In the genomic region with DNA sequence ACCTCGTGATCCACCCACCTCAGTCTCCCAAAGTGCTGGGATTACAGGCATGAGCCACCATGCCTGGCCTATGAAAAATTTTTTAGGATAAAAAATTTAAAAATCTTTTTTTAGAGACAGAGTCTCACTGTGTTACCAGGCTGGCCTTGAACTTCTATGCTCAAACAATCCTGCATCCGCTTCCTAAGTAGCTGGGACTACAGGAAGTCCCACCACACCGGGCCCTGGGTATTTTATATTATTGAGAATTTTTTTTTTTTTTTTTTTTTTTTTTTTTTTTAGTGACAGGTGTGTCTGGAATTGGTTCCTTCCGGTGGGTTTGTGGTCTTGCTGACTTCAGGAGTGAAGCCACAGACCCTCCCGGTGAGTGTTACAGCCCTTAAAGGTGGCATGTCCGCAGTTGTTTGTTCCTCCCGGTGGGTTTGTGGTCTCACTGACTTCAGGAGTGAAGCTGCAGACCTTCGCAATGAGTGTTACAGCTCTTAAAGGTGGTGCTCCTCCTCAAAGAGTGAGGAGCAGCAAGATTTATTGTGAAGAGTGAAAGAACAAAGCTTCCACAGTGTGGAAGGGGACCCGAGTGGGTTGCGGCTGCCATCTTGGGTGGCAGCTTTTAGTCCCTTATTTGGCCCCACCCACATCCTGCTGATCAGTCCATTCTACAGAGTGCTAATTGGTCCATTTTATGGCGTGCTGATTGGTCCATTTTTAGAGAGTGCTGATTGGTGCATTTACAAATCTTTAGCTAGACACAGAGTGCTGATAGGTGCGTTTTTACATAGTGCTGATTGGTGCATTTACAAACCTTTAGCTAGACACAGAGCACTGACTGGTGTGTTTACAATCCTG, we compare ENCODE assay signal across 10 cellular contexts. TPM values are rescaled to one million over a fixed set of nuclear protein-coding genes. Genes with fewer than 3 reads are reported as not detected.
DNase-seq lines count a peak whose midpoint lies in the region; ATAC-seq and TF ChIP-seq lines count a peak whose summit lies in the region.
"Not testable (repeated sequence)": the region's sequence is repeated elsewhere in the genome, so short reads cannot be mapped to it uniquely, and the experiment has no call there.
"Had no signal": no experiment of that assay in that cellular context is flagged by ENCODE, and none has a peak within 500 bp of the region (broad histone marks: within the 10 kb centered on the region; RNA-seq: fewer than 3 reads in every experiment).

No MANE protein-coding gene starts in this region.

- not testable (repeated sequence) for H3K27me3 Mint-ChIP-seq in activated CD4-positive, alpha-beta T cell treated with anti-CD3 and anti-CD28 coated beads for 36 hours; activated CD8-positive, alpha-beta memory T cell treated with anti-CD3 and anti-CD28 coated beads, Interleukin-2, amount 10 ng/mL, durations not matched to agents 7 days and 5 days; activated T-helper 1 cell treated with anti-CD3 and anti-CD28 coated beads, Interleukin-12 subunit alpha, Interleukin-12 subunit beta, Interleukin-2, Interleukin-4 antibody, amounts not matched to agents 30 ng/mL and 10 ng/mL and 1 ng/mL, durations not matched to agents 14 hours and 24 hours and 36 hours (ENCODE audit: insufficient read depth)
- H3K27me3 Mint-ChIP-seq in immature natural killer cell (ENCODE audit: low read depth in 3 of 3): peaks cover 9 to 16% (median 10%) of the 10 kb centered on the region in 3 donors

- H3K4me1 ChIP-seq in testis: not testable (repeated sequence)

- CTCF ChIA-PET in activated CD4-positive, alpha-beta T cell treated with anti-CD3 and anti-CD28 coated beads for 36 hours (lab: Charles Lee): not testable (repeated sequence)
- CTCF ChIA-PET in activated CD8-positive, alpha-beta memory T cell treated with anti-CD3 and anti-CD28 coated beads, Interleukin-2, amount 10 ng/mL, durations not matched to agents 7 days and 5 days (lab: Charles Lee): interaction anchor here (0.7 to 2.0 kb wide), 4 partner anchors 11 to 128 kb away, joined by 3 to 4 read pairs (median 3); no protein-coding TSS in a partner anchor

- intact Hi-C loops in activated CD4-positive, alpha-beta T cell treated with anti-CD3 and anti-CD28 coated beads for 36 hours (cut with DNase I, micrococcal nuclease); activated T-helper 1 cell treated with anti-CD3 and anti-CD28 coated beads, Interleukin-12 subunit alpha, Interleukin-12 subunit beta, Interleukin-2, Interleukin-4 antibody, amounts not matched to agents 30 ng/mL and 10 ng/mL and 1 ng/mL, durations not matched to agents 14 hours and 24 hours and 36 hours (cut with micrococcal nuclease); testis (cut with DNase I; ENCODE audit: low total_unique reads): not testable (repeated sequence)

- H3K4me1 Mint-ChIP-seq in activated CD4-positive, alpha-beta T cell treated with anti-CD3 and anti-CD28 coated beads for 36 hours; activated CD8-positive, alpha-beta memory T cell treated with anti-CD3 and anti-CD28 coated beads, Interleukin-2, amount 10 ng/mL, durations not matched to agents 7 days and 5 days; immature natural killer cell: not testable (repeated sequence)
- H3K4me1 Mint-ChIP-seq in activated T-helper 1 cell treated with anti-CD3 and anti-CD28 coated beads, Interleukin-12 subunit alpha, Interleukin-12 subunit beta, Interleukin-2, Interleukin-4 antibody, amounts not matched to agents 30 ng/mL and 10 ng/mL and 1 ng/mL, durations not matched to agents 14 hours and 24 hours and 36 hours (ENCODE audit: low read depth): peaks cover 11% of the 10 kb centered on the region

- not testable (repeated sequence) for H3K4me3 Mint-ChIP-seq in activated CD4-positive, alpha-beta T cell treated with anti-CD3 and anti-CD28 coated beads for 36 hours
- H3K4me3 Mint-ChIP-seq in activated CD8-positive, alpha-beta memory T cell treated with anti-CD3 and anti-CD28 coated beads, Interleukin-2, amount 10 ng/mL, durations not matched to agents 7 days and 5 days: peak overlapping the region; percentile 32
- peak overlapping the region; percentile 59 for H3K4me3 Mint-ChIP-seq in activated T-helper 1 cell treated with anti-CD3 and anti-CD28 coated beads, Interleukin-12 subunit alpha, Interleukin-12 subunit beta, Interleukin-2, Interleukin-4 antibody, amounts not matched to agents 30 ng/mL and 10 ng/mL and 1 ng/mL, durations not matched to agents 14 hours and 24 hours and 36 hours
- H3K4me3 Mint-ChIP-seq in immature natural killer cell: peak overlapping the region in 4 of 5 donors; percentile 12 to 67 (median 58)

- H3K36me3 ChIP-seq in testis (ENCODE audit: low read depth, missing control alignments): not testable (repeated sequence)

- not testable (repeated sequence) for H3K9me3 ChIP-seq in testis

- POLR2A ChIA-PET in activated CD4-positive, alpha-beta T cell treated with anti-CD3 and anti-CD28 coated beads for 36 hours (lab: Charles Lee): interaction anchor here (0.6 to 1.2 kb wide), 2 partner anchors 49 to 1448 kb away, joined by 5 to 7 read pairs; partner anchors contain the start of gene NDUFS5

- peak overlapping the region; percentile 51 for H3K27ac Mint-ChIP-seq in activated CD4-positive, alpha-beta T cell treated with anti-CD3 and anti-CD28 coated beads for 36 hours
- peak overlapping the region; percentile 74 for H3K27ac Mint-ChIP-seq in activated CD8-positive, alpha-beta memory T cell treated with anti-CD3 and anti-CD28 coated beads, Interleukin-2, amount 10 ng/mL, durations not matched to agents 7 days and 5 days
- H3K27ac Mint-ChIP-seq in activated T-helper 1 cell treated with anti-CD3 and anti-CD28 coated beads, Interleukin-12 subunit alpha, Interleukin-12 subunit beta, Interleukin-2, Interleukin-4 antibody, amounts not matched to agents 30 ng/mL and 10 ng/mL and 1 ng/mL, durations not matched to agents 14 hours and 24 hours and 36 hours: peak overlapping the region; percentile 44
- H3K27ac Mint-ChIP-seq in activated naive CD4-positive, alpha-beta T cell treated with anti-CD3 and anti-CD28 coated beads, Interleukin-2, amount 50 U/mL, for 72 hours: peak overlapping the region; percentile 22 to 49
- peak overlapping the region in 5 of 6 donors; percentile 11 to 83 (median 56) for H3K27ac Mint-ChIP-seq in immature natural killer cell

- not testable (repeated sequence) for H3K27me3 ChIP-seq in testis

- not testable (repeated sequence) for H3K36me3 Mint-ChIP-seq in activated CD4-positive, alpha-beta T cell treated with anti-CD3 and anti-CD28 coated beads for 36 hours (ENCODE audit: low read depth); activated T-helper 1 cell treated with anti-CD3 and anti-CD28 coated beads, Interleukin-12 subunit alpha, Interleukin-12 subunit beta, Interleukin-2, Interleukin-4 antibody, amounts not matched to agents 30 ng/mL and 10 ng/mL and 1 ng/mL, durations not matched to agents 14 hours and 24 hours and 36 hours (ENCODE audit: low read depth); immature natural killer cell
- peaks cover 11% of the 10 kb centered on the region for H3K36me3 Mint-ChIP-seq in activated CD8-positive, alpha-beta memory T cell treated with anti-CD3 and anti-CD28 coated beads, Interleukin-2, amount 10 ng/mL, durations not matched to agents 7 days and 5 days
- H3K36me3 Mint-ChIP-seq in activated naive CD4-positive, alpha-beta T cell treated with anti-CD3 and anti-CD28 coated beads, Interleukin-2, amount 50 U/mL, for 72 hours: peaks cover 5 to 20% of the 10 kb centered on the region in 2 donors

- H3K9me3 Mint-ChIP-seq in activated CD4-positive, alpha-beta T cell treated with anti-CD3 and anti-CD28 coated beads for 36 hours (ENCODE audit: low read depth); activated CD8-positive, alpha-beta memory T cell treated with anti-CD3 and anti-CD28 coated beads, Interleukin-2, amount 10 ng/mL, durations not matched to agents 7 days and 5 days (ENCODE audit: low read depth); activated naive CD4-positive, alpha-beta T cell treated with anti-CD3 and anti-CD28 coated beads, Interleukin-2, amount 50 U/mL, for 72 hours: not testable (repeated sequence)
- peaks cover 11% of the 10 kb centered on the region for H3K9me3 Mint-ChIP-seq in activated T-helper 1 cell treated with anti-CD3 and anti-CD28 coated beads, Interleukin-12 subunit alpha, Interleukin-12 subunit beta, Interleukin-2, Interleukin-4 antibody, amounts not matched to agents 30 ng/mL and 10 ng/mL and 1 ng/mL, durations not matched to agents 14 hours and 24 hours and 36 hours
- H3K9me3 Mint-ChIP-seq in immature natural killer cell: peaks cover 2 to 15% (median 8%) of the 10 kb centered on the region in 6 donors

- H3K4me3 ChIP-seq in testis: not testable (repeated sequence)

- H3K27ac ChIP-seq in testis: not testable (repeated sequence)

- DNase-seq in NAMALWA (ENCODE audit: low spot score) (peak; percentile 45), immature natural killer cell (peak; percentile 50 to 63 (median 57)), testis (peak; percentile 23)
- DNase-seq in activated CD4-positive, alpha-beta T cell treated with anti-CD3 and anti-CD28 coated beads for 36 hours: peak; percentile 62
- peak; percentile 78 for DNase-seq in activated CD8-positive, alpha-beta memory T cell treated with anti-CD3 and anti-CD28 coated beads, Interleukin-2, amount 10 ng/mL, durations not matched to agents 7 days and 5 days
- DNase-seq in activated T-helper 1 cell treated with anti-CD3 and anti-CD28 coated beads, Interleukin-12 subunit alpha, Interleukin-12 subunit beta, Interleukin-2, Interleukin-4 antibody, amounts not matched to agents 30 ng/mL and 10 ng/mL and 1 ng/mL, durations not matched to agents 14 hours and 24 hours and 36 hours (ENCODE audit: low spot score): peak; percentile 70
- peak; percentile 25 to 73 for DNase-seq in activated naive CD4-positive, alpha-beta T cell treated with anti-CD3 and anti-CD28 coated beads, Interleukin-2, amount 50 U/mL, for 72 hours (ENCODE audit: low spot score in 2 of 2)
- DNase-seq in stimulated activated CD8-positive, alpha-beta memory T cell treated with anti-CD3 and anti-CD28 coated beads, Interleukin-12 subunit alpha, Interleukin-12 subunit beta, amount 100 ng/mL, for 24 hours (ENCODE audit: extremely low read depth): peak; percentile 9

- TF ChIP-seq CTCF in testis (IDR thresholded peaks at IDR 0.05): not testable (repeated sequence)

- peak; percentile 69 for ATAC-seq in activated CD4-positive, alpha-beta T cell treated with anti-CD3 and anti-CD28 coated beads for 36 hours
- ATAC-seq in activated CD8-positive, alpha-beta memory T cell treated with anti-CD3 and anti-CD28 coated beads, Interleukin-2, amount 10 ng/mL, durations not matched to agents 7 days and 5 days: peak; percentile 69
- peak; percentile 64 to 85 for ATAC-seq in activated naive CD4-positive, alpha-beta T cell treated with anti-CD3 and anti-CD28 coated beads, Interleukin-2, amount 50 U/mL, for 72 hours

- WGBS in testis, 2 donors: 81 to 85% methylated on average over 8 to 12 of the region's 12 CpGs

- TF ChIP-seq POLR2A in testis (IDR thresholded peaks at IDR 0.05): not testable (repeated sequence)

RNA-seq across cellular contexts. Expression of gene AKIRIN1, which starts 13.5 kb away (rescaled TPM):
- 10 to 100 TPM; 65.7 to 86.0 TPM for total RNA-seq in activated CD4-positive, alpha-beta T cell treated with anti-CD3 and anti-CD28 coated beads for 36 hours
- total RNA-seq in activated CD8-positive, alpha-beta memory T cell treated with anti-CD3 and anti-CD28 coated beads, Interleukin-2, amount 10 ng/mL, durations not matched to agents 7 days and 5 days: 10 to 100 TPM; 47.0 to 59.1 TPM
- total RNA-seq in activated T-helper 1 cell treated with anti-CD3 and anti-CD28 coated beads, Interleukin-12 subunit alpha, Interleukin-12 subunit beta, Interleukin-2, Interleukin-4 antibody, amounts not matched to agents 30 ng/mL and 10 ng/mL and 1 ng/mL, durations not matched to agents 14 hours and 24 hours and 36 hours: 78.1 and 78.5 TPM in 2 replicates
- 10 to 100 TPM; 45.8 to 93.6 TPM for total RNA-seq in activated naive CD4-positive, alpha-beta T cell treated with anti-CD3 and anti-CD28 coated beads, Interleukin-2, amount 50 U/mL, for 72 hours
- polyA plus RNA-seq in immature natural killer cell (10 to 100 TPM; 69.5 to 89.2 (median 74.8) TPM), testis (ENCODE audit: insufficient read depth, low read depth, low replicate concordance) (138 TPM)
- 100 to 1,000 TPM; 134 to 169 TPM for total RNA-seq in testis

RNA-seq across cellular contexts. Expression of gene RHBDL2, which starts 36.0 kb away (rescaled TPM):
- not detected for total RNA-seq in activated CD4-positive, alpha-beta T cell treated with anti-CD3 and anti-CD28 coated beads for 36 hours
- total RNA-seq in activated CD8-positive, alpha-beta memory T cell treated with anti-CD3 and anti-CD28 coated beads, Interleukin-2, amount 10 ng/mL, durations not matched to agents 7 days and 5 days: not detected
- total RNA-seq in activated T-helper 1 cell treated with anti-CD3 and anti-CD28 coated beads, Interleukin-12 subunit alpha, Interleukin-12 subunit beta, Interleukin-2, Interleukin-4 antibody, amounts not matched to agents 30 ng/mL and 10 ng/mL and 1 ng/mL, durations not matched to agents 14 hours and 24 hours and 36 hours: not detected in 2 replicates
- total RNA-seq in activated naive CD4-positive, alpha-beta T cell treated with anti-CD3 and anti-CD28 coated beads, Interleukin-2, amount 50 U/mL, for 72 hours: not detected
- polyA plus RNA-seq in immature natural killer cell (not detected), testis (ENCODE audit: insufficient read depth, low read depth, low replicate concordance) (16.5 TPM)
- 10 to 100 TPM; 10.8 to 15.1 TPM for total RNA-seq in testis
- total RNA-seq: astrocyte, NCI-H460 had no signal

RNA-seq across cellular contexts. Expression of gene NDUFS5, which starts 48.5 kb away (rescaled TPM):
- total RNA-seq in activated CD4-positive, alpha-beta T cell treated with anti-CD3 and anti-CD28 coated beads for 36 hours: 100 to 1,000 TPM; 150 to 220 TPM
- 100 to 1,000 TPM; 122 to 142 TPM for total RNA-seq in activated CD8-positive, alpha-beta memory T cell treated with anti-CD3 and anti-CD28 coated beads, Interleukin-2, amount 10 ng/mL, durations not matched to agents 7 days and 5 days
- total RNA-seq in activated T-helper 1 cell treated with anti-CD3 and anti-CD28 coated beads, Interleukin-12 subunit alpha, Interleukin-12 subunit beta, Interleukin-2, Interleukin-4 antibody, amounts not matched to agents 30 ng/mL and 10 ng/mL and 1 ng/mL, durations not matched to agents 14 hours and 24 hours and 36 hours: 143 and 150 TPM in 2 replicates
- 100 to 1,000 TPM; 153 to 211 TPM for total RNA-seq in activated naive CD4-positive, alpha-beta T cell treated with anti-CD3 and anti-CD28 coated beads, Interleukin-2, amount 50 U/mL, for 72 hours
- polyA plus RNA-seq in immature natural killer cell: 100 to 1,000 TPM; 390 to 517 (median 431) TPM
- total RNA-seq in testis: 100 to 1,000 TPM; 211 to 354 TPM
- polyA plus RNA-seq in testis (ENCODE audit: insufficient read depth, low read depth, low replicate concordance): 298 TPM

Comparison
In these comparisons a context has a peak if more than half of its experiments do, and no peak if none do; other contexts are left out.
1. DNase-seq: peak in every context shown above with its lines; median percentile 78 in activated CD8-positive, alpha-beta memory T cell treated with anti-CD3 and anti-CD28 coated beads, Interleukin-2, amount 10 ng/mL, durations not matched to agents 7 days and 5 days; 70 in activated T-helper 1 cell treated with anti-CD3 and anti-CD28 coated beads, Interleukin-12 subunit alpha, Interleukin-12 subunit beta, Interleukin-2, Interleukin-4 antibody, amounts not matched to agents 30 ng/mL and 10 ng/mL and 1 ng/mL, durations not matched to agents 14 hours and 24 hours and 36 hours; 62 in activated CD4-positive, alpha-beta T cell treated with anti-CD3 and anti-CD28 coated beads for 36 hours; 57 in immature natural killer cell; 49 in activated naive CD4-positive, alpha-beta T cell treated with anti-CD3 and anti-CD28 coated beads, Interleukin-2, amount 50 U/mL, for 72 hours; 45 in NAMALWA; 23 in testis; 9 in stimulated activated CD8-positive, alpha-beta memory T cell treated with anti-CD3 and anti-CD28 coated beads, Interleukin-12 subunit alpha, Interleukin-12 subunit beta, amount 100 ng/mL, for 24 hours.
2. RNA of gene RHBDL2, which starts 36.0 kb away (total RNA-seq): 10.8 to 15.1 TPM in testis; not detected in activated naive CD4-positive, alpha-beta T cell treated with anti-CD3 and anti-CD28 coated beads, Interleukin-2, amount 50 U/mL, for 72 hours, not detected in activated CD4-positive, alpha-beta T cell treated with anti-CD3 and anti-CD28 coated beads for 36 hours, not detected in activated CD8-positive, alpha-beta memory T cell treated with anti-CD3 and anti-CD28 coated beads, Interleukin-2, amount 10 ng/mL, durations not matched to agents 7 days and 5 days and not detected in activated T-helper 1 cell treated with anti-CD3 and anti-CD28 coated beads, Interleukin-12 subunit alpha, Interleukin-12 subunit beta, Interleukin-2, Interleukin-4 antibody, amounts not matched to agents 30 ng/mL and 10 ng/mL and 1 ng/mL, durations not matched to agents 14 hours and 24 hours and 36 hours; every median in the first group is over 10 times any median in the second.
3. Peak in every context shown above with its lines, with median percentiles within 50 percentile points of each other: ATAC-seq and H3K27ac Mint-ChIP-seq.